30 cellular contexts compared by ENCODE assay signal in the genomic region with DNA sequence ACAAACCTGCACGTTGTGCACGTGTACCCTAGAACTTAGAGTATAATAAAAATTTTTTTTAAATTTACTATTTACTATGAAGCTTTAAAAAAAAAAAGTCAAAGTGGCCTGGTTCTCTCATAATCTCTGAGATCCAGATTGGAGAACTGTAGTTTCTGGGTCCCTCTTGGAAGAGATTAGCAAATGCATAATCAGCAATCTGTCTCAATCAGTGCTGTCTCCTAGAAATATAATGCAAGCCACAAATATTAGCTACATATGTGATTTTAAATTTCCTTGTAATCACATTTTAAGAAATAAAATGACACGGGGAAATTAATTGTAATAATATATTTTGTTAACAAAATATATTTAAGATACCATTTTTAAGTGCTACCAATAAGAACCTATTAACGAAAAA.
"Had no signal": no experiment of that assay in that cellular context is flagged by ENCODE, and none has a peak within 500 bp of the region (broad histone marks: within the 10 kb centered on the region; RNA-seq: fewer than 3 reads in every experiment).

No MANE protein-coding gene starts in this region.

- H3K27me3 ChIP-seq: adrenal gland, body of pancreas, cardiac muscle cell, dorsolateral prefrontal cortex, esophagus muscularis mucosa, foreskin keratinocyte, gastroesophageal sphincter had no signal

- H3K9me3 ChIP-seq: adrenal gland, body of pancreas had no signal

- H3K36me3 ChIP-seq: adrenal gland had no signal

- ATAC-seq: activated CD4-positive, alpha-beta T cell treated with anti-CD3 and anti-CD28 coated beads for 36 hours; activated CD8-positive, alpha-beta memory T cell treated with anti-CD3 and anti-CD28 coated beads, Interleukin-2, amount 10 ng/mL, durations not matched to agents 7 days and 5 days; activated CD8-positive, alpha-beta T cell treated with anti-CD3 and anti-CD28 coated beads, Interleukin-2, amount 10 ng/mL, durations not matched to agents 7 days and 5 days; activated naive CD8-positive, alpha-beta T cell treated with anti-CD3 and anti-CD28 coated beads, Interleukin-2, amount 50 U/mL, for 24 hours; body of pancreas; foreskin keratinocyte; gastroesophageal sphincter had no signal

- DNase-seq: activated CD4-positive, alpha-beta memory T cell treated with anti-CD3 and anti-CD28 coated beads for 36 hours; activated CD4-positive, alpha-beta T cell treated with anti-CD3 and anti-CD28 coated beads for 36 hours; activated CD4-positive, alpha-beta T cell treated with anti-CD3 and anti-CD28 coated beads, Interleukin-2, amount 10 ng/mL, durations not matched to agents 24 days and 14 days; activated CD4-positive, CD25-positive, alpha-beta regulatory T cell; activated CD4-positive, CD25-positive, alpha-beta regulatory T cell treated with anti-CD3 and anti-CD28 coated beads, Interleukin-2, amount 50 U/mL, for 72 hours; activated CD8-positive, alpha-beta memory T cell treated with anti-CD3 and anti-CD28 coated beads, Interleukin-2, amount 10 ng/mL, durations not matched to agents 7 days and 5 days; activated CD8-positive, alpha-beta memory T cell treated with anti-CD3 and anti-CD28 coated beads, Interleukin-2, amount 50 U/mL, for 4 hours; activated CD8-positive, alpha-beta T cell treated with anti-CD3 and anti-CD28 coated beads, Interleukin-2, amount 10 ng/mL, durations not matched to agents 7 days and 5 days; activated effector memory CD4-positive, alpha-beta T cell treated with anti-CD3 and anti-CD28 coated beads, Interleukin-2, amount 50 U/mL, for 16 hours; activated naive CD4-positive, alpha-beta T cell treated with anti-CD3 and anti-CD28 coated beads for 36 hours; activated naive CD8-positive, alpha-beta T cell treated with anti-CD3 and anti-CD28 coated beads for 36 hours; activated naive CD8-positive, alpha-beta T cell treated with anti-CD3 and anti-CD28 coated beads, Interleukin-2, amount 50 U/mL, for 24 hours; activated T-cell treated with anti-CD3 and anti-CD28 coated beads, Interleukin-2, amount 50 U/mL, for 1 hour; activated T-cell treated with anti-CD3 and anti-CD28 coated beads, Interleukin-2, amount 50 U/mL, for 48 hours; adrenal gland; amygdala; aorta; body of pancreas; central memory CD4-positive, alpha-beta T cell; cerebellar nuclear complex; dorsolateral prefrontal cortex; effector memory CD4-positive, alpha-beta T cell; endodermal cell; erythroblast; foreskin keratinocyte; T-helper 2 cell had no signal

- H3K4me1 ChIP-seq: adrenal gland, foreskin keratinocyte had no signal

- H3K4me3 ChIP-seq: adrenal gland, body of pancreas, cardiac muscle cell, coronary artery, dorsolateral prefrontal cortex, esophagus muscularis mucosa, gastroesophageal sphincter had no signal

- H3K27ac ChIP-seq: adrenal gland, body of pancreas, cardiac muscle cell, coronary artery, dorsolateral prefrontal cortex, esophagus muscularis mucosa, foreskin keratinocyte, gastroesophageal sphincter had no signal
